Comparison of ENCODE assay signal across 1 cellular context in the genomic region with DNA sequence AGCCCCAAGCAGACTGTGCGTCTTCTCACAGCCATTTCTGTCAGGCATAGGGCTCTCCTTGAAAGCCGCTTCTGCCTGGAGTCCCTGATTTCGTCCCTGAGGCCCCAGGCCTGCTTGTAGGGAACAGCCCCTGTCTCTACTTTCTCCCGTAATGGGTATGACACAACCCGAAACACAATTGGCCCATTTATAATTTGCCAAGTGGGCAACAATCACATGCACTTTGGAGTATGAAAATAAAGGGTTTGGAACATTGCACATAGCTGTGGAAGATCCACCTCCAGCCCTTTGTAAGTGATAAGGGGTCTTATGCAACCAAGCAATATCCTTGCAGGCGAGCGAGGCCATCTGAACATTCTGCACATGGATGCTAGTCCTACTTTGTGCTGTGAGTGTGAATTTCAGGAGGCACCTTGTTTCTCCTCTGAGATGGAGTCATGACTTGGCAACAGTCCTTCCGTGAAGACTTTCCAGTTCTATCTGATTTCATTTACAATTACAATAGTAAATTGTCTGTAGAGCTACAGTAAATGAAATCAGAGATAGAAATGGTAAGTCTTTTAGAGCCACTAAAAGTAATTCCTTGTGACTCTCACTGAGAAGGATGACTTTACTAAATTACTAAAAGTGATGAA.
TF ChIP-seq lines count a peak whose summit lies in the region.

No MANE protein-coding gene starts in this region.

TF ChIP-seq in WTC11, 78 proteins besides CTCF, POLR2A, EP300 and RAD21 (continued from another document):
- TF ChIP-seq, protein P1, sequence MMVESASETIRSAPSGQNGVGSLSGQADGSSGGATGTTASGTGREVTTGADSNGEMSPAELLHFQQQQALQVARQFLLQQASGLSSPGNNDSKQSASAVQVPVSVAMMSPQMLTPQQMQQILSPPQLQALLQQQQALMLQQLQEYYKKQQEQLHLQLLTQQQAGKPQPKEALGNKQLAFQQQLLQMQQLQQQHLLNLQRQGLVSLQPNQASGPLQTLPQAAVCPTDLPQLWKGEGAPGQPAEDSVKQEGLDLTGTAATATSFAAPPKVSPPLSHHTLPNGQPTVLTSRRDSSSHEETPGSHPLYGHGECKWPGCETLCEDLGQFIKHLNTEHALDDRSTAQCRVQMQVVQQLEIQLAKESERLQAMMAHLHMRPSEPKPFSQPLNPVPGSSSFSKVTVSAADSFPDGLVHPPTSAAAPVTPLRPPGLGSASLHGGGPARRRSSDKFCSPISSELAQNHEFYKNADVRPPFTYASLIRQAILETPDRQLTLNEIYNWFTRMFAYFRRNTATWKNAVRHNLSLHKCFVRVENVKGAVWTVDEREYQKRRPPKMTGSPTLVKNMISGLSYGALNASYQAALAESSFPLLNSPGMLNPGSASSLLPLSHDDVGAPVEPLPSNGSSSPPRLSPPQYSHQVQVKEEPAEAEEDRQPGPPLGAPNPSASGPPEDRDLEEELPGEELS (CRISPR knock-in tag; IDR thresholded peaks at IDR 0.05): no peak
- TF ChIP-seq ELF4 (CRISPR knock-in tag; IDR thresholded peaks at IDR 0.05; ENCODE audit: low read depth) (no peak), TCF7 (CRISPR knock-in tag; IDR thresholded peaks at IDR 0.05; ENCODE audit: low read depth) (no peak), ZNF416 (CRISPR knock-in tag; IDR thresholded peaks at IDR 0.05) (no peak), ZNF232 (CRISPR knock-in tag; IDR thresholded peaks at IDR 0.05) (no peak)
- TF ChIP-seq, protein P2, sequence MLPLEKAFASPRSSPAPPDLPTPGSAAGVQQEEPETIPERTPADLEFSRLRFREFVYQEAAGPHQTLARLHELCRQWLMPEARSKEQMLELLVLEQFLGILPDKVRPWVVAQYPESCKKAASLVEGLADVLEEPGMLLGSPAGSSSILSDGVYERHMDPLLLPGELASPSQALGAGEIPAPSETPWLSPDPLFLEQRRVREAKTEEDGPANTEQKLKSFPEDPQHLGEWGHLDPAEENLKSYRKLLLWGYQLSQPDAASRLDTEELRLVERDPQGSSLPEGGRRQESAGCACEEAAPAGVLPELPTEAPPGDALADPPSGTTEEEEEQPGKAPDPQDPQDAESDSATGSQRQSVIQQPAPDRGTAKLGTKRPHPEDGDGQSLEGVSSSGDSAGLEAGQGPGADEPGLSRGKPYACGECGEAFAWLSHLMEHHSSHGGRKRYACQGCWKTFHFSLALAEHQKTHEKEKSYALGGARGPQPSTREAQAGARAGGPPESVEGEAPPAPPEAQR (CRISPR knock-in tag; IDR thresholded peaks at IDR 0.05): no peak
- TF ChIP-seq, protein P3, sequence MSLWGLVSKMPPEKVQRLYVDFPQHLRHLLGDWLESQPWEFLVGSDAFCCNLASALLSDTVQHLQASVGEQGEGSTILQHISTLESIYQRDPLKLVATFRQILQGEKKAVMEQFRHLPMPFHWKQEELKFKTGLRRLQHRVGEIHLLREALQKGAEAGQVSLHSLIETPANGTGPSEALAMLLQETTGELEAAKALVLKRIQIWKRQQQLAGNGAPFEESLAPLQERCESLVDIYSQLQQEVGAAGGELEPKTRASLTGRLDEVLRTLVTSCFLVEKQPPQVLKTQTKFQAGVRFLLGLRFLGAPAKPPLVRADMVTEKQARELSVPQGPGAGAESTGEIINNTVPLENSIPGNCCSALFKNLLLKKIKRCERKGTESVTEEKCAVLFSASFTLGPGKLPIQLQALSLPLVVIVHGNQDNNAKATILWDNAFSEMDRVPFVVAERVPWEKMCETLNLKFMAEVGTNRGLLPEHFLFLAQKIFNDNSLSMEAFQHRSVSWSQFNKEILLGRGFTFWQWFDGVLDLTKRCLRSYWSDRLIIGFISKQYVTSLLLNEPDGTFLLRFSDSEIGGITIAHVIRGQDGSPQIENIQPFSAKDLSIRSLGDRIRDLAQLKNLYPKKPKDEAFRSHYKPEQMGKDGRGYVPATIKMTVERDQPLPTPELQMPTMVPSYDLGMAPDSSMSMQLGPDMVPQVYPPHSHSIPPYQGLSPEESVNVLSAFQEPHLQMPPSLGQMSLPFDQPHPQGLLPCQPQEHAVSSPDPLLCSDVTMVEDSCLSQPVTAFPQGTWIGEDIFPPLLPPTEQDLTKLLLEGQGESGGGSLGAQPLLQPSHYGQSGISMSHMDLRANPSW (CRISPR knock-in tag; conservative IDR thresholded peaks at IDR 0.05; ENCODE audit: low read depth): no peak
TF ChIP-seq in WTC11: peak in this region for 0.
